Comparison of ENCODE assay signal across 14 cellular contexts in the genomic region with DNA sequence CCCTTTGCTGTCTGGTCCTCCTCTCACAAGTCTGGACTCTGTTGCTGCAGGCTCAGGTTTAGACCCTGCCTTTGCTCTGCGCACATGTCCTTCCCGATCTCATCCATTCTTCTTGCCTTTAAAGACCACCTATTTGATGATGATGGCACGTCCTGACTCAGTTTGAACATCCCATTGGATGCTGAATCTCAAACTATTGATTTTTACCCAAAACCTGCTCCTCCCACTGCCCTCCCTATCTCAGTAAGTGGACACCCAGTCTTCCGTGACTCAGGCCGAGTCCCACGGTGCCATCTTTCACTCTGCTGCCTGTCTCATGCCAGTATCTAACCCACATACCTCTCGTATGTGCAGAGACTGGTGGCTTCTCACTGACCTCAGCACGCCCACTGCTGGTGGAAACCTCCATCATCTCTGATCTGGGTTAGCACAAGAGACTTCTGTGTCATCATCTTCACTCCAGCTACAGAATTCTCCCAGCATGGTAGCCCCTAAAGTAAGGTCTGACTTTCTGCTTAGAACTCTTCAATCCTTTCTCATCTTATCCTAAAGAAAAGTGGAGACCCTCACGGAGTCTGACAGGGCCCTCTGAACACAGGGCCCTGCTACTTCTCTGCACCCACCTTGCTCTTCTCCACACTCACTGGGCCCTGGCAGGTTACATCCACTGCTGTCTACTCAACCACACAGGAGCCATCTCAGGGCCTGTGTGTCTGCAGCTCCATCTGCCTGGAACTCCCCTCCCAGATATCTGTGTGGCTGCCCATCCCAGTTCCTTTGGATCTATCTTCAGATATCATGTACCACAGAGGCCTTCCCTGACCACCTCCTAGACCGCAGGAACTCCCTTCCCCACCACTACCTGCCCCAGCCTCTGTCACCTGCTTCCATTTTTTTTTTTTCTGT.
DNase-seq lines count a peak whose midpoint lies in the region; ATAC-seq and TF ChIP-seq lines count a peak whose summit lies in the region.
"Had no signal": no experiment of that assay in that cellular context is flagged by ENCODE, and none has a peak within 500 bp of the region (broad histone marks: within the 10 kb centered on the region; RNA-seq: fewer than 3 reads in every experiment).

No MANE protein-coding gene starts in this region.

- H3K4me3 Mint-ChIP-seq in activated CD4-positive, alpha-beta T cell treated with anti-CD3 and anti-CD28 coated beads for 36 hours, result no peak overlapping the region
- no peak overlapping the region for H3K4me3 Mint-ChIP-seq in naive thymus-derived CD4-positive, alpha-beta T cell
- H3K4me3 Mint-ChIP-seq in activated naive CD4-positive, alpha-beta T cell treated with anti-CD3 and anti-CD28 coated beads, Interleukin-2, amount 10 ng/mL, durations not matched to agents 7 days and 5 days, result no peak overlapping the region
- H3K4me3 Mint-ChIP-seq: activated naive CD8-positive, alpha-beta T cell treated with anti-CD3 and anti-CD28 coated beads, Interleukin-2, amount 10 ng/mL, durations not matched to agents 7 days and 5 days; neural crest cell had no signal

- no peak overlapping the region for H3K27ac ChIP-seq in naive thymus-derived CD4-positive, alpha-beta T cell (ENCODE audit: low read depth, low read length)
- H3K27ac ChIP-seq: A549, thoracic aorta had no signal

- no peak overlapping the region for H3K4me3 ChIP-seq in naive thymus-derived CD4-positive, alpha-beta T cell (ENCODE audit: low read length)
- H3K4me3 ChIP-seq: A549, thoracic aorta had no signal

- peak; percentile 34 for TF ChIP-seq CTCF in GM12873 (IDR thresholded peaks at IDR 0.05; ENCODE audit: insufficient read depth, low read depth, low read length, missing control alignments)

- no peaks in the 10 kb centered on the region for H3K4me1 ChIP-seq in naive thymus-derived CD4-positive, alpha-beta T cell (ENCODE audit: control insufficient read depth in 2 of 2, insufficient read depth in 2 of 2, low read length in 2 of 2)
- H3K4me1 ChIP-seq: A549 had no signal

- H3K9me3 ChIP-seq in naive thymus-derived CD4-positive, alpha-beta T cell (ENCODE audit: control insufficient read depth in 2 of 3, low read length in 3 of 3), result peaks cover 0 to 13% (median 0%) of the 10 kb centered on the region in 3 experiments
- H3K9me3 ChIP-seq: A549, thoracic aorta had no signal

- intact Hi-C loops in activated CD4-positive, alpha-beta T cell treated with anti-CD3 and anti-CD28 coated beads for 36 hours (cut with DNase I, micrococcal nuclease), result no loop called here
- intact Hi-C loops in naive thymus-derived CD4-positive, alpha-beta T cell (cut with micrococcal nuclease), result no loop called here

- H3K36me3 ChIP-seq in naive thymus-derived CD4-positive, alpha-beta T cell (ENCODE audit: control insufficient read depth in 2 of 3, insufficient read depth in 3 of 3, low read length in 3 of 3), result no peaks in the 10 kb centered on the region
- H3K36me3 ChIP-seq: thoracic aorta had no signal

- H3K4me1 Mint-ChIP-seq in activated CD4-positive, alpha-beta T cell treated with anti-CD3 and anti-CD28 coated beads for 36 hours, result no peaks in the 10 kb centered on the region
- peaks cover 0 to 4% (median 0%) of the 10 kb centered on the region in 7 donors for H3K4me1 Mint-ChIP-seq in naive thymus-derived CD4-positive, alpha-beta T cell
- H3K4me1 Mint-ChIP-seq in activated naive CD4-positive, alpha-beta T cell treated with anti-CD3 and anti-CD28 coated beads, Interleukin-2, amount 10 ng/mL, durations not matched to agents 7 days and 5 days, result no peaks in the 10 kb centered on the region
- H3K4me1 Mint-ChIP-seq: activated naive CD8-positive, alpha-beta T cell treated with anti-CD3 and anti-CD28 coated beads, Interleukin-2, amount 10 ng/mL, durations not matched to agents 7 days and 5 days; neural crest cell had no signal

- no peak for ATAC-seq in activated CD4-positive, alpha-beta T cell treated with anti-CD3 and anti-CD28 coated beads for 36 hours
- peak; percentile 24 for ATAC-seq in naive thymus-derived CD4-positive, alpha-beta T cell
- no peak for ATAC-seq in GM21528 (IDR thresholded peaks at IDR 0.05; ENCODE audit: low FRiP score, unreplicated experiment)

- H3K9me3 Mint-ChIP-seq in activated CD4-positive, alpha-beta T cell treated with anti-CD3 and anti-CD28 coated beads for 36 hours (ENCODE audit: low read depth), result peaks cover 9% of the 10 kb centered on the region
- H3K9me3 Mint-ChIP-seq in naive thymus-derived CD4-positive, alpha-beta T cell, result peaks cover 0 to 28% (median 14%) of the 10 kb centered on the region in 11 donors
- peaks cover 13% of the 10 kb centered on the region for H3K9me3 Mint-ChIP-seq in activated naive CD4-positive, alpha-beta T cell treated with anti-CD3 and anti-CD28 coated beads, Interleukin-2, amount 10 ng/mL, durations not matched to agents 7 days and 5 days

- H3K36me3 Mint-ChIP-seq in activated CD4-positive, alpha-beta T cell treated with anti-CD3 and anti-CD28 coated beads for 36 hours (ENCODE audit: low read depth), result no peaks in the 10 kb centered on the region
- peaks cover 0 to 17% (median 7%) of the 10 kb centered on the region in 5 donors for H3K36me3 Mint-ChIP-seq in naive thymus-derived CD4-positive, alpha-beta T cell
- no peaks in the 10 kb centered on the region for H3K36me3 Mint-ChIP-seq in activated naive CD4-positive, alpha-beta T cell treated with anti-CD3 and anti-CD28 coated beads, Interleukin-2, amount 10 ng/mL, durations not matched to agents 7 days and 5 days
- H3K36me3 Mint-ChIP-seq: activated naive CD8-positive, alpha-beta T cell treated with anti-CD3 and anti-CD28 coated beads, Interleukin-2, amount 10 ng/mL, durations not matched to agents 7 days and 5 days had no signal

- peak; percentile 24 for DNase-seq in activated CD4-positive, alpha-beta T cell treated with anti-CD3 and anti-CD28 coated beads for 36 hours
- DNase-seq in activated CD4-positive, alpha-beta T cell treated with anti-CD3 and anti-CD28 coated beads, Interleukin-2, amount 50 U/mL, for 4 hours, result no peak
- DNase-seq in RPMI7951 (ENCODE audit: low read depth), result peak; percentile 20
- DNase-seq in naive thymus-derived CD4-positive, alpha-beta T cell, result no peak
- no peak for DNase-seq in activated naive CD4-positive, alpha-beta T cell treated with anti-CD3 and anti-CD28 coated beads, Interleukin-2, amount 10 ng/mL, durations not matched to agents 7 days and 5 days
- no peak for DNase-seq in NCI-H2107 (lab: John Stamatoyannopoulos, UW)
- DNase-seq: activated naive CD8-positive, alpha-beta T cell treated with anti-CD3 and anti-CD28 coated beads, Interleukin-2, amount 10 ng/mL, durations not matched to agents 7 days and 5 days; central memory CD4-positive, alpha-beta T cell; NCI-H345 had no signal

- H3K27me3 Mint-ChIP-seq in activated CD4-positive, alpha-beta T cell treated with anti-CD3 and anti-CD28 coated beads for 36 hours, result no peaks in the 10 kb centered on the region
- H3K27me3 Mint-ChIP-seq in naive thymus-derived CD4-positive, alpha-beta T cell, result peaks cover 0 to 3% (median 0%) of the 10 kb centered on the region in 5 donors
- H3K27me3 Mint-ChIP-seq in activated naive CD4-positive, alpha-beta T cell treated with anti-CD3 and anti-CD28 coated beads, Interleukin-2, amount 10 ng/mL, durations not matched to agents 7 days and 5 days, result no peaks in the 10 kb centered on the region
- H3K27me3 Mint-ChIP-seq: activated naive CD8-positive, alpha-beta T cell treated with anti-CD3 and anti-CD28 coated beads, Interleukin-2, amount 10 ng/mL, durations not matched to agents 7 days and 5 days had no signal

- H3K27ac Mint-ChIP-seq in activated CD4-positive, alpha-beta T cell treated with anti-CD3 and anti-CD28 coated beads for 36 hours, result no peak overlapping the region
- no peak overlapping the region for H3K27ac Mint-ChIP-seq in naive thymus-derived CD4-positive, alpha-beta T cell
- no peak overlapping the region for H3K27ac Mint-ChIP-seq in activated naive CD4-positive, alpha-beta T cell treated with anti-CD3 and anti-CD28 coated beads, Interleukin-2, amount 10 ng/mL, durations not matched to agents 7 days and 5 days
- H3K27ac Mint-ChIP-seq: activated naive CD8-positive, alpha-beta T cell treated with anti-CD3 and anti-CD28 coated beads, Interleukin-2, amount 10 ng/mL, durations not matched to agents 7 days and 5 days had no signal

- CTCF ChIA-PET in activated CD4-positive, alpha-beta T cell treated with anti-CD3 and anti-CD28 coated beads for 36 hours (lab: Charles Lee), result no interaction called here
- CTCF ChIA-PET in naive thymus-derived CD4-positive, alpha-beta T cell (lab: Charles Lee), result no interaction called here
- CTCF ChIA-PET in activated naive CD4-positive, alpha-beta T cell treated with anti-CD3 and anti-CD28 coated beads, Interleukin-2, amount 10 ng/mL, durations not matched to agents 7 days and 5 days (lab: Charles Lee), result interaction anchor here (0.9 kb wide), 1 partner anchor 243 kb away, joined by 3 read pairs; no protein-coding TSS in a partner anchor

- H3K27me3 ChIP-seq in naive thymus-derived CD4-positive, alpha-beta T cell (ENCODE audit: control insufficient read depth in 2 of 2, insufficient read depth in 2 of 2, low read length in 2 of 2), result no peaks in the 10 kb centered on the region

- POLR2A ChIA-PET in activated CD4-positive, alpha-beta T cell treated with anti-CD3 and anti-CD28 coated beads for 36 hours (lab: Charles Lee), result no interaction called here
- POLR2A ChIA-PET in naive thymus-derived CD4-positive, alpha-beta T cell (lab: Charles Lee), result no interaction called here

Comparison
In these comparisons a context has a peak if more than half of its experiments do, and no peak if none do; other contexts are left out.
1. DNase-seq: peak in activated CD4-positive, alpha-beta T cell treated with anti-CD3 and anti-CD28 coated beads for 36 hours (single experiment) and RPMI7951 (single experiment); none in activated CD4-positive, alpha-beta T cell treated with anti-CD3 and anti-CD28 coated beads, Interleukin-2, amount 50 U/mL, for 4 hours (0 of 2), naive thymus-derived CD4-positive, alpha-beta T cell (0 of 9), activated naive CD4-positive, alpha-beta T cell treated with anti-CD3 and anti-CD28 coated beads, Interleukin-2, amount 10 ng/mL, durations not matched to agents 7 days and 5 days (single experiment) and NCI-H2107 (single experiment).